32 cellular contexts compared by ENCODE assay signal in the genomic region with DNA sequence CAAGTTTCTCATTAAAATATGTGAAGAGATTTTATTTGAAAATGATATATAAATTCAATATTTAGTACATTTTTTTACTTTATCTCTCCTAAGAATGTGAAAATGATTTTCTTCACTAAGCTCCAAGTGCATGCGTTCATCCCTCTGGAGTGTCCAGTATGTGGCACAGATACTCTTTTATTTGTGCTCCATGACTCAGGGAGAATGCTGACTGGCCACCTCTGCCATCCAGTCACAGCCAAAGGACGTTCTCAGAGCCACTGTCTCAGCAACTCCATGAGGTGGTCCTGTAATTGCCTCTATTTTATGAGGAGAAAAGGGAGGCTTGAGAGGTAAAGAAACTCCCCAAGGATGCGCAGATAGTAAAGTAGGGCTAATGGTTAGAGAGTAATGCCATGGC.
"Had no signal": no experiment of that assay in that cellular context is flagged by ENCODE, and none has a peak within 500 bp of the region (broad histone marks: within the 10 kb centered on the region; RNA-seq: fewer than 3 reads in every experiment).

No MANE protein-coding gene starts in this region.

- FAIRE-seq: astrocyte, colon, TTC549 had no signal

- H3K27me3 ChIP-seq: brain microvascular endothelial cell, esophagus squamous epithelium, gastroesophageal sphincter had no signal

- H3K27ac ChIP-seq: brain microvascular endothelial cell, esophagus squamous epithelium, gastroesophageal sphincter, VCaP had no signal

- H3K9me3 Mint-ChIP-seq: activated CD4-positive, alpha-beta memory T cell treated with anti-CD3 and anti-CD28 coated beads, Interleukin-2, amount 10 ng/mL, durations not matched to agents 7 days and 5 days; activated CD4-positive, alpha-beta T cell treated with anti-CD3 and anti-CD28 coated beads, Interleukin-2, amount 10 ng/mL, durations not matched to agents 7 days and 5 days; activated T-cell treated with anti-CD3 and anti-CD28 coated beads, Interleukin-2, amount 50 U/mL, for 24 hours; activated T-helper 17 cell treated with anti-CD3 and anti-CD28 coated beads, Interleukin-2, amount 50 U/mL, for 72 hours; effector memory CD8-positive, alpha-beta T cell; WTC11 had no signal

- DNase-seq: activated CD4-positive, alpha-beta memory T cell treated with anti-CD3 and anti-CD28 coated beads, Interleukin-2, amount 10 ng/mL, durations not matched to agents 7 days and 5 days; activated CD4-positive, alpha-beta T cell treated with anti-CD3 and anti-CD28 coated beads for 1 hour; activated CD4-positive, alpha-beta T cell treated with anti-CD3 and anti-CD28 coated beads for 4 hours; activated CD4-positive, alpha-beta T cell treated with anti-CD3 and anti-CD28 coated beads, Interleukin-2, amount 10 ng/mL, durations not matched to agents 7 days and 5 days; activated CD4-positive, alpha-beta T cell treated with anti-CD3 and anti-CD28 coated beads, Interleukin-2, amount 50 U/mL, for 4 hours; activated CD8-positive, alpha-beta memory T cell treated with anti-CD3 and anti-CD28 coated beads, Interleukin-2, amount 50 U/mL, for 48 hours; activated effector memory CD4-positive, alpha-beta T cell treated with Interleukin-2 at 50 U/mL for 16 hours; activated gamma-delta T cell treated with Interleukin-2 at 50 U/mL for 16 hours; activated naive CD4-positive, alpha-beta T cell treated with anti-CD3 and anti-CD28 coated beads, Interleukin-2, amount 50 U/mL, for 16 hours; activated naive CD4-positive, alpha-beta T cell treated with Interleukin-2 at 50 U/mL for 16 hours; activated T-cell treated with anti-CD3 and anti-CD28 coated beads for 4 hours; activated T-cell treated with anti-CD3 and anti-CD28 coated beads, Interleukin-2, amount 50 U/mL, for 24 hours; activated T-cell treated with anti-CD3 and anti-CD28 coated beads, Interleukin-2, amount 50 U/mL, for 72 hours; amniotic stem cell; anterior cingulate cortex; brain microvascular endothelial cell; caudate nucleus; cortex of kidney; dermis blood vessel endothelial cell; effector CD4-positive, alpha-beta T cell; effector memory CD8-positive, alpha-beta T cell; esophagus squamous epithelium; foreskin melanocyte; T-helper 2 cell had no signal

- H3K4me3 ChIP-seq: esophagus squamous epithelium, gastroesophageal sphincter had no signal

- H3K27ac Mint-ChIP-seq: activated CD4-positive, alpha-beta memory T cell treated with anti-CD3 and anti-CD28 coated beads, Interleukin-2, amount 10 ng/mL, durations not matched to agents 7 days and 5 days; activated CD4-positive, alpha-beta T cell treated with anti-CD3 and anti-CD28 coated beads, Interleukin-2, amount 10 ng/mL, durations not matched to agents 7 days and 5 days; activated naive CD8-positive, alpha-beta T cell; activated T-cell treated with anti-CD3 and anti-CD28 coated beads, Interleukin-2, amount 50 U/mL, for 24 hours; activated T-cell treated with anti-CD3 and anti-CD28 coated beads, Interleukin-2, amount 50 U/mL, for 72 hours; activated T-helper 17 cell treated with anti-CD3 and anti-CD28 coated beads, Interleukin-2, amount 50 U/mL, for 72 hours; WTC11 had no signal

- H3K36me3 ChIP-seq: brain microvascular endothelial cell had no signal

- H3K4me3 Mint-ChIP-seq: activated CD4-positive, alpha-beta memory T cell treated with anti-CD3 and anti-CD28 coated beads, Interleukin-2, amount 10 ng/mL, durations not matched to agents 7 days and 5 days; activated CD4-positive, alpha-beta T cell treated with anti-CD3 and anti-CD28 coated beads, Interleukin-2, amount 10 ng/mL, durations not matched to agents 7 days and 5 days; activated naive CD8-positive, alpha-beta T cell; activated T-cell treated with anti-CD3 and anti-CD28 coated beads, Interleukin-2, amount 50 U/mL, for 24 hours; activated T-cell treated with anti-CD3 and anti-CD28 coated beads, Interleukin-2, amount 50 U/mL, for 72 hours; activated T-helper 17 cell treated with anti-CD3 and anti-CD28 coated beads, Interleukin-2, amount 50 U/mL, for 72 hours; effector memory CD8-positive, alpha-beta T cell; WTC11 had no signal

- H3K4me1 Mint-ChIP-seq: activated CD4-positive, alpha-beta T cell treated with anti-CD3 and anti-CD28 coated beads, Interleukin-2, amount 10 ng/mL, durations not matched to agents 7 days and 5 days; activated T-helper 17 cell treated with anti-CD3 and anti-CD28 coated beads, Interleukin-2, amount 50 U/mL, for 72 hours; WTC11 had no signal

- H3K27me3 Mint-ChIP-seq: activated CD4-positive, alpha-beta memory T cell treated with anti-CD3 and anti-CD28 coated beads, Interleukin-2, amount 10 ng/mL, durations not matched to agents 7 days and 5 days; activated CD4-positive, alpha-beta T cell treated with anti-CD3 and anti-CD28 coated beads, Interleukin-2, amount 10 ng/mL, durations not matched to agents 7 days and 5 days; activated naive CD8-positive, alpha-beta T cell; activated T-cell treated with anti-CD3 and anti-CD28 coated beads, Interleukin-2, amount 50 U/mL, for 24 hours; activated T-helper 17 cell treated with anti-CD3 and anti-CD28 coated beads, Interleukin-2, amount 50 U/mL, for 72 hours; effector memory CD8-positive, alpha-beta T cell had no signal

- H3K4me1 ChIP-seq: gastroesophageal sphincter had no signal

- H3K9me3 ChIP-seq: esophagus squamous epithelium, gastroesophageal sphincter had no signal
